20 cellular contexts compared by ENCODE assay signal in the genomic region with DNA sequence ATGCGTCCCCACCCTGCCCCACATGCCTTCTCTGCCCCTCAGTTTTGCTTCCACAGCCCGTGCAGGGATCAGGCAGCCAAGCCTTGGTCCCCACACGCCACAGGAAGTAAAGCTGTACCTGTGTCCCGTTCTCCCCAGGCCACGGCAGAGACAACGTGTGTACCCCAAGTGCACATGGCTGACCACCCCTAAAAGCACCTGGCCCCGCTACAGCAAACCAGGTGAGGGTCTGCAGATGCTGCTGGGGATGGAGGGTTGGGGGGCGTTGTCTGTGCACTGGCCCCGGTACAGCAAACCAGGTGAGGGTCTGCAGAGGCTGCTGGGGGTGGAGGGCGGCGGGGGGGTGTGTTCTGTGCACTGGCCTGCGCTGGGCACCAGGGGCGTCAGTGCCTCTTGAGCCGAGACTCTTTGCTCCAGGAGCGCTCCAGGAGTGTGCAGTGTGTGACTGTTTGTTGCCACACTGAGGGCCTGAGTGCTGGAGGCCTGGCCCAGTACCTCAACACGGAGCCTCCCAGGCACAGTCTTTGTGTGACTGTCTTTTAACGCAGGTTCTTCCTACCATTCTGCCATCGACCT. TPM values are rescaled to one million over a fixed set of nuclear protein-coding genes. Genes with fewer than 3 reads are reported as not detected.
"Had no signal": no experiment of that assay in that cellular context is flagged by ENCODE, and none has a peak within 500 bp of the region (broad histone marks: within the 10 kb centered on the region; RNA-seq: fewer than 3 reads in every experiment).

No MANE protein-coding gene starts in this region.

- H3K9ac ChIP-seq: neural progenitor cell had no signal

- H3K9me3 Mint-ChIP-seq: activated B cell treated with CpG ODN at 0.5 μM for 24 hours; activated CD4-positive, alpha-beta memory T cell treated with anti-CD3 and anti-CD28 coated beads, Interleukin-2, amount 10 ng/mL, durations not matched to agents 7 days and 5 days; activated naive CD8-positive, alpha-beta T cell treated with anti-CD3 and anti-CD28 coated beads for 36 hours; immature natural killer cell; neural progenitor cell; T-helper 2 cell treated with Interferon-gamma antibody and Interleukin-4, amounts not matched to agents 5 μg/mL and 100 μg/mL, for 36 hours had no signal

- FAIRE-seq: pancreas had no signal

- H2AFZ ChIP-seq: neural progenitor cell had no signal

- H3K9me3 ChIP-seq: left ventricle myocardium inferior, pancreas, stomach, vagina had no signal

- H3K4me2 ChIP-seq: neural progenitor cell, smooth muscle cell had no signal

- H3K4me3 Mint-ChIP-seq: activated B cell treated with CpG ODN at 0.5 μM for 24 hours; activated CD4-positive, alpha-beta memory T cell treated with anti-CD3 and anti-CD28 coated beads, Interleukin-2, amount 10 ng/mL, durations not matched to agents 7 days and 5 days; activated CD8-positive, alpha-beta memory T cell treated with anti-CD3 and anti-CD28 coated beads, Interleukin-2, amount 10 ng/mL, durations not matched to agents 7 days and 5 days; activated naive CD8-positive, alpha-beta T cell treated with anti-CD3 and anti-CD28 coated beads for 36 hours; neural progenitor cell; T-helper 2 cell treated with Interferon-gamma antibody and Interleukin-4, amounts not matched to agents 5 μg/mL and 100 μg/mL, for 36 hours had no signal

- H3K4me3 ChIP-seq: cardiac muscle cell, left ventricle myocardium inferior, neural progenitor cell, pancreas, smooth muscle cell, stomach, vagina had no signal

- ATAC-seq: activated CD8-positive, alpha-beta memory T cell treated with anti-CD3 and anti-CD28 coated beads, Interleukin-2, amount 10 ng/mL, durations not matched to agents 7 days and 5 days; pancreas had no signal

- H3K4me1 ChIP-seq: neural progenitor cell, pancreas, stomach, vagina had no signal

- H3K4me1 Mint-ChIP-seq: activated B cell treated with CpG ODN at 0.5 μM for 24 hours, neural progenitor cell had no signal

- H3K36me3 ChIP-seq: neural progenitor cell had no signal

- DNase-seq: activated B cell treated with CpG ODN at 0.5 μM for 24 hours; activated CD4-positive, alpha-beta memory T cell treated with anti-CD3 and anti-CD28 coated beads, Interleukin-2, amount 10 ng/mL, durations not matched to agents 7 days and 5 days; activated CD4-positive, alpha-beta T cell treated with anti-CD3 and anti-CD28 coated beads for 48 hours; activated CD8-positive, alpha-beta memory T cell treated with anti-CD3 and anti-CD28 coated beads, Interleukin-2, amount 10 ng/mL, durations not matched to agents 7 days and 5 days; activated naive CD4-positive, alpha-beta T cell; activated naive CD8-positive, alpha-beta T cell treated with anti-CD3 and anti-CD28 coated beads for 36 hours; amniotic stem cell; dermis blood vessel endothelial cell; immature natural killer cell; kidney glomerular epithelial cell; left ventricle myocardium inferior; stimulated activated CD4-positive, alpha-beta T cell treated with anti-CD3 and anti-CD28 coated beads, Interleukin-4, amount 100 ng/mL, for 1 hour; stomach; trophoblast cell had no signal

- H3K27me3 ChIP-seq: cardiac muscle cell, neural progenitor cell, pancreas, stomach, vagina had no signal

- H3K27me3 Mint-ChIP-seq: activated B cell treated with CpG ODN at 0.5 μM for 24 hours; activated CD4-positive, alpha-beta memory T cell treated with anti-CD3 and anti-CD28 coated beads, Interleukin-2, amount 10 ng/mL, durations not matched to agents 7 days and 5 days; activated CD8-positive, alpha-beta memory T cell treated with anti-CD3 and anti-CD28 coated beads, Interleukin-2, amount 10 ng/mL, durations not matched to agents 7 days and 5 days; activated naive CD8-positive, alpha-beta T cell treated with anti-CD3 and anti-CD28 coated beads for 36 hours had no signal

- H3K27ac Mint-ChIP-seq: activated B cell treated with CpG ODN at 0.5 μM for 24 hours; activated CD4-positive, alpha-beta memory T cell treated with anti-CD3 and anti-CD28 coated beads, Interleukin-2, amount 10 ng/mL, durations not matched to agents 7 days and 5 days; activated CD8-positive, alpha-beta memory T cell treated with anti-CD3 and anti-CD28 coated beads, Interleukin-2, amount 10 ng/mL, durations not matched to agents 7 days and 5 days; activated naive CD8-positive, alpha-beta T cell treated with anti-CD3 and anti-CD28 coated beads for 36 hours; neural progenitor cell; T-helper 2 cell treated with Interferon-gamma antibody and Interleukin-4, amounts not matched to agents 5 μg/mL and 100 μg/mL, for 36 hours had no signal

- H3K27ac ChIP-seq: cardiac muscle cell, left ventricle myocardium inferior, neural progenitor cell, pancreas, stomach, vagina had no signal

RNA-seq across cellular contexts. Expression of a gene that starts 31.0 kb away (rescaled TPM):
- total RNA-seq: activated naive CD8-positive, alpha-beta T cell treated with anti-CD3 and anti-CD28 coated beads for 36 hours had no signal
- polyA plus RNA-seq: immature natural killer cell had no signal
